Comparison of ENCODE assay signal across 8 cellular contexts in the genomic region with DNA sequence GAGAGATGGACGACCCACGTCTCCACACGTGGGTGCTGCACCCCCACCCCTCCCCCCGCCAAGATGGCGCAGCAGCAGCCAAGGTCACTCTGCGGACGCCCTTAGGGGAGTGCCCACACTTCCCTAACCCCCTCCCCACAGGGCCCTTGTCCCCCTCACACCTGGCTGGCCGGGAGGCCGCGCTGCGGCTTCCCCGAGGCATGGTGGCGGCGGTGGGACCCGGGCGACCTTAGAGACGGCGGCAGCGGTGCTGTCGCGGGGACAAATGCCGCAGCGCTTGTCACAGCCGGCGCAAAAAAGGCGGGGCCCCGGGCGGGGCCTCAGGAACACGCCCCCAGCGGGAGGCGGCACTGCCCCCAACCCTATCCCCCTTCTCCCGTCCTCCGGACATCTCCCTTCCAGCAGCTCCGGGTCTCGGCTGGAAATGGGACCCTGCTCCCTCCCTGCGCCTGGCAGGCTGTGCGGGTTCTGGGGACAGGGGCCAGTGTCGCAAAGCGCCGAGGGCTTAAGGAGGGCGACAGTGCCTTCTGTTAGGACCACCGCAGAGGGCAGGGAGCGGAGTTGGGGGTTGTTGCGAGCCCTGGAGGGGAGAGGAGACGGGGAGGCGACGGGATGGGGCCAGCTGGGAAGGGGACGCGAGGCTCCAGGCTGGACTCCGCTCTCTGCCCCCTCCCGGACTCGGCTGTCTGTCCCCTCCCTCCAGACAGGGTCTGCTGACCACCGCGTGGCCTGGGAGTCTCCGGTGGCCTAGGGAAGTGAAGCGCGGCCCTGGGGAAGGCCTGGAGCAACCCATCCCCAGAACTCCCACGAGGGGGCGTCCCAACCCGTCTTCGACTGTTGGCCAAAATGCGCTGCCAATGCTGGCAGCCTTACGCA. TPM values are rescaled to one million over a fixed set of nuclear protein-coding genes. Genes with fewer than 3 reads are reported as not detected.
A peak's percentile ranks its signal among the peaks of the same experiment; 100 is the strongest.
DNase-seq lines count a peak whose midpoint lies in the region; ATAC-seq and TF ChIP-seq lines count a peak whose summit lies in the region.

A gene (minus strand): TSS at position 300 of the 876 bp plus-strand sequence. CDS start 98 bp downstream, at position 202.

- DNase-seq in CD14-positive monocyte (ENCODE audit: low spot score) (peak; percentile 84), NB4 (ENCODE audit: low read depth) (peak; percentile 88), anterior cingulate cortex (lab: John Stamatoyannopoulos, UW) (peak; percentile 41 to 91 (median 82)), hepatic stellate cell (ENCODE audit: low spot score) (peak; percentile 90), renal cortical epithelial cell (ENCODE audit: low read depth) (peak; percentile 33)

- H3K27ac Mint-ChIP-seq in CD14-positive monocyte: peak within 1 kb of the TSS in 6 of 7 donors; percentile 78 to 94 (median 87)

- peak within 1 kb of the TSS; percentile 85 for H3K4me3 ChIP-seq in NB4 (ENCODE audit: low read depth, low read length)

- H3K4me1 Mint-ChIP-seq in CD14-positive monocyte: peaks cover 40% of the 10 kb centered on the region

- TF ChIP-seq POLR2A in NB4 (IDR thresholded peaks at IDR 0.05; ENCODE audit: extremely low read depth, insufficient read length): peak; percentile 59

- peaks cover 0 to 2% (median 0%) of the 10 kb centered on the region in 7 donors for H3K9me3 Mint-ChIP-seq in CD14-positive monocyte

- peak; percentile 91 for TF ChIP-seq CTCF in CD14-positive monocyte (IDR thresholded peaks at IDR 0.05)
- TF ChIP-seq CTCF in NB4 (IDR thresholded peaks at IDR 0.05; ENCODE audit: low read depth, low read length): peak; percentile 69

- peaks cover 11 to 13% of the 10 kb centered on the region in 2 donors for H3K36me3 Mint-ChIP-seq in CD14-positive monocyte

- peak within 1 kb of the TSS; percentile 85 to 90 for H3K4me3 Mint-ChIP-seq in CD14-positive monocyte

- peaks cover 11 to 15% (median 12%) of the 10 kb centered on the region in 3 donors for H3K27me3 Mint-ChIP-seq in CD14-positive monocyte (ENCODE audit: low read depth in 3 of 3)

- intact Hi-C loops in CD14-positive monocyte (cut with micrococcal nuclease): loop anchor here (2.0 kb wide), 1 partner anchor 81 kb away; no protein-coding TSS in a partner anchor
- intact Hi-C loops in T-helper 2 cell treated with Interferon-gamma antibody and Interleukin-4, amounts not matched to agents 100 ng/mL and 5 ng/mL, for 36 hours (cut with micrococcal nuclease): loop anchor here (1.0 kb wide), 1 partner anchor 19 kb away; no protein-coding TSS in a partner anchor

- ATAC-seq in GM19452 (IDR thresholded peaks at IDR 0.05; ENCODE audit: unreplicated experiment) (peak; percentile 56), HG03097 (IDR thresholded peaks at IDR 0.05; ENCODE audit: low FRiP score, unreplicated experiment) (no peak)

RNA-seq across cellular contexts. Expression of the gene that starts here (rescaled TPM):
- 10 to 100 TPM; 15.3 to 26.8 TPM for polyA plus RNA-seq in CD14-positive monocyte
- 52.5 and 59.5 TPM in 2 replicates for total RNA-seq in T-helper 2 cell treated with Interferon-gamma antibody and Interleukin-4, amounts not matched to agents 100 ng/mL and 5 ng/mL, for 36 hours
- total RNA-seq in renal cortical epithelial cell: 0.69 and 8.3 TPM in 2 replicates

Comparison
In these comparisons a context has a peak if more than half of its experiments do, and no peak if none do; other contexts are left out.
1. DNase-seq: peak in every context shown above with its lines; median percentile 90 in hepatic stellate cell; 88 in NB4; 84 in CD14-positive monocyte; 82 in anterior cingulate cortex; 33 in renal cortical epithelial cell.